ENCODE assay signal across 1 cellular context in the genomic region with DNA sequence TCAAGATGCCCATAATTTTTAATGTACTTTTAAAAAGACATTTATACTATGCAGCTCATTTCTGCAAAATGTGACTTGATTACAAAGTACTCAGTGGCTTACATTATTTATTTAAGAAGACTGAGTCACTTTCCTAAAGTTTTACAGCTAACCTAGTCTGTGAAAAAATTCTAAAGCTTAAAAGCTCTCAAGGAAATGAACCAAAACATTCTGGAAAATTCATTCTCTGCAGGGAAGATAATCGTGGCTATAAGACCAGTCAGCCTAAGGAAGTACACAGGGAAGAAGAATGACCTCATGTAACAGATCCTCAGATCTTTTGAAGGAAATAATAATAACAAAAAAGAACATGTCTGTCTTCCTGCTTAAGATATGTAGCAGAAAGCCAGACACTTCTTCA.
TF ChIP-seq lines count a peak whose summit lies in the region.

No MANE protein-coding gene starts in this region.

TF ChIP-seq in IMR-90, 13 proteins besides CTCF, POLR2A, EP300 and RAD21 (continued from another document):
- TF ChIP-seq, protein P1, sequence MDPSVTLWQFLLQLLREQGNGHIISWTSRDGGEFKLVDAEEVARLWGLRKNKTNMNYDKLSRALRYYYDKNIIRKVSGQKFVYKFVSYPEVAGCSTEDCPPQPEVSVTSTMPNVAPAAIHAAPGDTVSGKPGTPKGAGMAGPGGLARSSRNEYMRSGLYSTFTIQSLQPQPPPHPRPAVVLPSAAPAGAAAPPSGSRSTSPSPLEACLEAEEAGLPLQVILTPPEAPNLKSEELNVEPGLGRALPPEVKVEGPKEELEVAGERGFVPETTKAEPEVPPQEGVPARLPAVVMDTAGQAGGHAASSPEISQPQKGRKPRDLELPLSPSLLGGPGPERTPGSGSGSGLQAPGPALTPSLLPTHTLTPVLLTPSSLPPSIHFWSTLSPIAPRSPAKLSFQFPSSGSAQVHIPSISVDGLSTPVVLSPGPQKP (IDR thresholded peaks at IDR 0.05; ENCODE audit: borderline replicate concordance, low read depth, low read length), result no peak
- TF ChIP-seq BHLHE40 (IDR thresholded peaks at IDR 0.05; ENCODE audit: low read depth, low read length), result no peak
- no peak for TF ChIP-seq CEBPB (IDR thresholded peaks at IDR 0.05; ENCODE audit: low read depth, low read length)
